In the genomic region with DNA sequence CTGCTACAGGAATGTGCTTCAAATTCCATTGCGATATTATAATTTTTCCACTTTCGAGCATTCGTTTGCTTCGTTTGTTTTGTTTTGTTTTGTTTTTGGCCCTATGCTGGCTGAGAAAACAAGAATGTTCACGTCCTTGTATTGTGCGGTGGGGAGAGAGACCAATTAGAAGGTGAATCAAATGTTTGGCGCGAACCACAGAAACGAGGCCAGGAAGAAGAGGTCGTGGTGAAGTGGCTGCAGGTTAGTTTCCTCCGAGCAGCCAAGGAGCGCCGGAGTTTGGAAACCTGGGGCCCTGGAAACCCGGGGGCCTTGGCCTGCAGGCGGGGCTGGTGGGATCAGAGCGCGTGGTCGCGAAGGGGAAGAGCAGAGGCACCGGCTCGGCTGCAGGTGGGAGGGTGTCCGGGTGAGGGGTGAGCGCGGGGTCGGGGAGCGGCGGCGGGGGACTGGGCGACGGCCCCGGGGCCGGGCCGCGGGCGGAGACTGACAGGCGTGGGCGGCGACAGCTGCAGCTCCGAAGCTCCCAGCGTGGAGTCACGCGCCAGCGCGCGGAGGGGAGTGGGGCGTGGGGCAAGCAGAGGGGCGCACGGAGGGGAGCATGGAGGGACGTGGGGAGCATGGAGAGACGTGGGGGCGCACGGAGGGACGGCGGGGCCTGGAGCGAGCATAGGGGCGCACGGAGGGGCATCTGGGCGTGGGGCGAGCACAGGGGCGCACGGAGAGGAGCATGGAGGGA, we compare ENCODE assay signal across 13 cellular contexts.
DNase-seq lines count a peak whose midpoint lies in the region; ATAC-seq and TF ChIP-seq lines count a peak whose summit lies in the region.
"Had no signal": no experiment of that assay in that cellular context is flagged by ENCODE, and none has a peak within 500 bp of the region (broad histone marks: within the 10 kb centered on the region; RNA-seq: fewer than 3 reads in every experiment).

No MANE protein-coding gene starts in this region.

- H3K27ac ChIP-seq in hepatocyte (no peak overlapping the region), osteoblast (ENCODE audit: low read depth, low read length) (no peak overlapping the region), uterus (peak overlapping the region; percentile 54 to 58)
- H3K27ac ChIP-seq: VCaP had no signal

- no peaks in the 10 kb centered on the region for H3K79me2 ChIP-seq in hepatocyte
- no peaks in the 10 kb centered on the region for H3K79me2 ChIP-seq in osteoblast (ENCODE audit: insufficient read depth, low read length)

- no peaks in the 10 kb centered on the region for H3K9me3 Mint-ChIP-seq in activated CD4-positive, alpha-beta T cell treated with anti-CD3 and anti-CD28 coated beads for 36 hours (ENCODE audit: low read depth)
- H3K9me3 Mint-ChIP-seq in activated CD4-positive, alpha-beta T cell treated with anti-CD3 and anti-CD28 coated beads, Interleukin-2, amount 10 ng/mL, durations not matched to agents 24 days and 14 days, result no peaks in the 10 kb centered on the region

- no peak for TF ChIP-seq CTCF in hepatocyte (IDR thresholded peaks at IDR 0.05; ENCODE audit: poor library complexity)
- TF ChIP-seq CTCF in osteoblast (IDR thresholded peaks at IDR 0.05; ENCODE audit: extremely low read depth, low read depth, low read length), result no peak
- no peak for TF ChIP-seq CTCF in uterus (IDR thresholded peaks at IDR 0.05)
- no peak for TF ChIP-seq CTCF in mucosa of descending colon (IDR thresholded peaks at IDR 0.05)

- H3K27ac Mint-ChIP-seq in activated CD4-positive, alpha-beta T cell treated with anti-CD3 and anti-CD28 coated beads for 36 hours, result no peak overlapping the region
- H3K27ac Mint-ChIP-seq in activated CD4-positive, alpha-beta T cell treated with anti-CD3 and anti-CD28 coated beads, Interleukin-2, amount 10 ng/mL, durations not matched to agents 24 days and 14 days, result no peak overlapping the region

- intact Hi-C loops in activated CD4-positive, alpha-beta T cell treated with anti-CD3 and anti-CD28 coated beads for 36 hours (cut with DNase I, micrococcal nuclease), result no loop called here
- intact Hi-C loops in activated CD4-positive, alpha-beta T cell treated with anti-CD3 and anti-CD28 coated beads, Interleukin-2, amount 10 ng/mL, durations not matched to agents 24 days and 14 days (cut with micrococcal nuclease), result no loop called here
- intact Hi-C loops in uterus (cut with DNase I; ENCODE audit: low total_unique reads), result no loop called here
- intact Hi-C loops in mucosa of descending colon (cut with DNase I, micrococcal nuclease), result no loop called here

- CTCF ChIA-PET in activated CD4-positive, alpha-beta T cell treated with anti-CD3 and anti-CD28 coated beads for 36 hours (lab: Charles Lee), result no interaction called here

- no peaks in the 10 kb centered on the region for H3K4me1 Mint-ChIP-seq in activated CD4-positive, alpha-beta T cell treated with anti-CD3 and anti-CD28 coated beads for 36 hours
- H3K4me1 Mint-ChIP-seq in activated CD4-positive, alpha-beta T cell treated with anti-CD3 and anti-CD28 coated beads, Interleukin-2, amount 10 ng/mL, durations not matched to agents 24 days and 14 days, result no peaks in the 10 kb centered on the region

- H3K9me3 ChIP-seq in hepatocyte (ENCODE audit: low read depth) (no peaks in the 10 kb centered on the region), osteoblast (ENCODE audit: low read depth, low read length) (no peaks in the 10 kb centered on the region), uterus (no peaks in the 10 kb centered on the region), mucosa of descending colon (no peaks in the 10 kb centered on the region)

- H3K4me2 ChIP-seq in hepatocyte (peak overlapping the region; percentile 88), osteoblast (ENCODE audit: insufficient read depth, low read length) (peak overlapping the region; percentile 63)

- H4K20me1 ChIP-seq in hepatocyte (ENCODE audit: insufficient read depth, poor library complexity, severe bottlenecking), result no peaks in the 10 kb centered on the region
- no peaks in the 10 kb centered on the region for H4K20me1 ChIP-seq in osteoblast (ENCODE audit: insufficient read depth, low read length)

- WGBS in hepatocyte (ENCODE audit: low lambda C conversion rate, missing lambda C conversion rate), result 16% methylated on average over 35 of the region's 61 CpGs

- POLR2A ChIA-PET in activated CD4-positive, alpha-beta T cell treated with anti-CD3 and anti-CD28 coated beads for 36 hours (lab: Charles Lee), result no interaction called here

- H3K4me1 ChIP-seq in hepatocyte (ENCODE audit: insufficient read depth) (no peaks in the 10 kb centered on the region), osteoblast (ENCODE audit: insufficient read depth, low read length) (peaks cover 18% of the 10 kb centered on the region), uterus (peaks cover 0 to 4% of the 10 kb centered on the region in 2 donors), mucosa of descending colon (ENCODE audit: low read depth) (no peaks in the 10 kb centered on the region)

- H3K9me2 ChIP-seq in hepatocyte (replicated peaks; ENCODE audit: insufficient read depth), result no peaks in the 10 kb centered on the region

- no peak for ATAC-seq in activated CD4-positive, alpha-beta T cell treated with anti-CD3 and anti-CD28 coated beads for 36 hours
- ATAC-seq in mucosa of descending colon, result no peak

- H3K4me3 Mint-ChIP-seq in activated CD4-positive, alpha-beta T cell treated with anti-CD3 and anti-CD28 coated beads for 36 hours, result no peak overlapping the region
- no peak overlapping the region for H3K4me3 Mint-ChIP-seq in activated CD4-positive, alpha-beta T cell treated with anti-CD3 and anti-CD28 coated beads, Interleukin-2, amount 10 ng/mL, durations not matched to agents 24 days and 14 days

- no peak for TF ChIP-seq POLR2A in uterus (IDR thresholded peaks at IDR 0.05)

- peak; percentile 10 for DNase-seq in activated CD4-positive, alpha-beta T cell treated with anti-CD3 and anti-CD28 coated beads for 36 hours
- no peak for DNase-seq in activated CD4-positive, alpha-beta T cell treated with anti-CD3 and anti-CD28 coated beads, Interleukin-2, amount 10 ng/mL, durations not matched to agents 24 days and 14 days
- no peak for DNase-seq in hepatocyte (ENCODE audit: low spot score)
- DNase-seq in osteoblast (ENCODE audit: insufficient read length, low spot score, missing footprints), result peak; percentile 92
- DNase-seq in uterus, result no peak
- no peak for DNase-seq in mucosa of descending colon
- DNase-seq in NCI-H2029 (lab: John Stamatoyannopoulos, UW), result no peak
- no peak for DNase-seq in activated CD4-positive, alpha-beta T cell treated with anti-CD3 and anti-CD28 coated beads for 1 hour
- DNase-seq: 8988T, DMS79, naive B cell, NCI-H187 treated with DMSO at 0.1 percent for 48 hours had no signal

- H3K27me3 ChIP-seq in hepatocyte, result peaks cover 59% of the 10 kb centered on the region
- no peaks in the 10 kb centered on the region for H3K27me3 ChIP-seq in osteoblast (ENCODE audit: insufficient read depth, low read length)
- no peaks in the 10 kb centered on the region for H3K27me3 ChIP-seq in uterus

- H3K36me3 Mint-ChIP-seq in activated CD4-positive, alpha-beta T cell treated with anti-CD3 and anti-CD28 coated beads for 36 hours (ENCODE audit: low read depth), result no peaks in the 10 kb centered on the region
- H3K36me3 Mint-ChIP-seq in activated CD4-positive, alpha-beta T cell treated with anti-CD3 and anti-CD28 coated beads, Interleukin-2, amount 10 ng/mL, durations not matched to agents 24 days and 14 days (ENCODE audit: low read depth), result no peaks in the 10 kb centered on the region

- H3K4me3 ChIP-seq in hepatocyte (no peak overlapping the region), osteoblast (ENCODE audit: insufficient read depth, low read length) (peak overlapping the region; percentile 63), uterus (peak overlapping the region; percentile 24 to 41), mucosa of descending colon (no peak overlapping the region)

- H3K36me3 ChIP-seq in hepatocyte (replicated peaks; ENCODE audit: insufficient read depth, low read depth) (no peaks in the 10 kb centered on the region), osteoblast (ENCODE audit: insufficient read depth, low read length) (no peaks in the 10 kb centered on the region), uterus (no peaks in the 10 kb centered on the region), mucosa of descending colon (ENCODE audit: low read depth) (no peaks in the 10 kb centered on the region)

- H2AFZ ChIP-seq in hepatocyte (no peak overlapping the region), osteoblast (ENCODE audit: low read length) (peak overlapping the region; percentile 2)

- H3K27me3 Mint-ChIP-seq in activated CD4-positive, alpha-beta T cell treated with anti-CD3 and anti-CD28 coated beads for 36 hours, result peaks cover 16% of the 10 kb centered on the region
- peaks cover 19% of the 10 kb centered on the region for H3K27me3 Mint-ChIP-seq in activated CD4-positive, alpha-beta T cell treated with anti-CD3 and anti-CD28 coated beads, Interleukin-2, amount 10 ng/mL, durations not matched to agents 24 days and 14 days

Comparison
In these comparisons a context has a peak if more than half of its experiments do, and no peak if none do; other contexts are left out.
1. DNase-seq: peak in activated CD4-positive, alpha-beta T cell treated with anti-CD3 and anti-CD28 coated beads for 36 hours (single experiment) and osteoblast (single experiment); none in activated CD4-positive, alpha-beta T cell treated with anti-CD3 and anti-CD28 coated beads, Interleukin-2, amount 10 ng/mL, durations not matched to agents 24 days and 14 days (single experiment), hepatocyte (single experiment), uterus (0 of 2), mucosa of descending colon (0 of 3), NCI-H2029 (single experiment) and activated CD4-positive, alpha-beta T cell treated with anti-CD3 and anti-CD28 coated beads for 1 hour (single experiment).
2. H3K27ac ChIP-seq: peak in uterus (2 of 2); none in hepatocyte (single experiment) and osteoblast (single experiment).
3. H3K4me3 ChIP-seq: peak in osteoblast (single experiment) and uterus (2 of 2); none in hepatocyte (single experiment) and mucosa of descending colon (single experiment).